Comparison of ENCODE assay signal across 15 cellular contexts in the genomic region with DNA sequence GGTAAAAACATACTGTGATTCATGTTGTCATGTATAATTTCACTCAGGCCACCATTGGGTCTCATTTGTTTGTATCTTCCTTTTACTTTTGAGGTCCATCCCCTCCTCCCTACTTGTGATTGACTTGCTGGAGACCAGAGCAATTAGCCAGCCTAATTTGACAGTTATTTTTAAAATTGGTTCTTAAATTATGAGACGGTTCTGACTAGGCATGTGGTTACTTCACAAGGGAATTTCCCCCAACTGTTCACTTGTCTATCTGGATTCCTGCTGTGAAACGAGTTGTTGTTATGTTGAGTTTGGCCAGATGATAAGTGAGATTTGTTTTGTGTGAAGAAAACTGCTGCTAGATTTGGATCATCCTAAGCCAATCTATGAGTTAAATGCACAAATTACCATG.
DNase-seq lines count a peak whose midpoint lies in the region; ATAC-seq and TF ChIP-seq lines count a peak whose summit lies in the region.
"Had no signal": no experiment of that assay in that cellular context is flagged by ENCODE, and none has a peak within 500 bp of the region (broad histone marks: within the 10 kb centered on the region; RNA-seq: fewer than 3 reads in every experiment).

No MANE protein-coding gene starts in this region.

- H3K4me1 Mint-ChIP-seq in MCF 10A (ENCODE audit: insufficient read depth, unreplicated experiment) = peaks cover 6% of the 10 kb centered on the region

- intact Hi-C loops in MCF 10A (cut with micrococcal nuclease) = no loop called here
- intact Hi-C loops in breast epithelium (cut with DNase I; ENCODE audit: low total_unique reads) = no loop called here
- intact Hi-C loops in vagina (cut with DNase I) = no loop called here

- no peaks in the 10 kb centered on the region for H3K4me1 ChIP-seq in breast epithelium
- no peaks in the 10 kb centered on the region for H3K4me1 ChIP-seq in vagina
- H3K4me1 ChIP-seq: A549, colonic mucosa, SJCRH30 had no signal

- no peaks in the 10 kb centered on the region for H3K36me3 Mint-ChIP-seq in MCF 10A (ENCODE audit: insufficient read depth, unreplicated experiment)
- H3K36me3 Mint-ChIP-seq: IgD-negative memory B cell had no signal

- TF ChIP-seq POLR2A in breast epithelium (IDR thresholded peaks at IDR 0.05) (no peak), vagina (IDR thresholded peaks at IDR 0.05) (no peak)

- POLR2A ChIA-PET in MCF 10A (lab: Yijun Ruan, JAX) = no interaction called here

- H3K27me3 ChIP-seq in breast epithelium (no peaks in the 10 kb centered on the region), vagina (no peaks in the 10 kb centered on the region)
- H3K27me3 ChIP-seq: colonic mucosa, SJCRH30 had no signal

- H3K4me3 ChIP-seq in breast epithelium = no peak overlapping the region
- H3K4me3 ChIP-seq in vagina = no peak overlapping the region
- H3K4me3 ChIP-seq: A549, colonic mucosa, SJCRH30 had no signal

- TF ChIP-seq CTCF in MCF 10A (IDR thresholded peaks at IDR 0.05; ENCODE audit: unreplicated experiment) = no peak
- no peak for TF ChIP-seq CTCF in breast epithelium (IDR thresholded peaks at IDR 0.05)
- no peak for TF ChIP-seq CTCF in vagina (IDR thresholded peaks at IDR 0.05)

- H3K9me3 ChIP-seq in breast epithelium (no peaks in the 10 kb centered on the region), vagina (no peaks in the 10 kb centered on the region)
- H3K9me3 ChIP-seq: A549, colonic mucosa had no signal

- no peak overlapping the region for H3K4me3 Mint-ChIP-seq in MCF 10A (ENCODE audit: unreplicated experiment)
- H3K4me3 Mint-ChIP-seq: IgD-negative memory B cell had no signal

- H3K9me3 Mint-ChIP-seq in MCF 10A (ENCODE audit: unreplicated experiment) = no peaks in the 10 kb centered on the region

- BruUV-seq in MCF 10A (replicated peaks; lab: Mats Ljungman, UMichigan) = no TSS peak

- ATAC-seq in HG02571 (IDR thresholded peaks at IDR 0.05; ENCODE audit: unreplicated experiment) (peak; percentile 55), HG03460 (IDR thresholded peaks at IDR 0.05; ENCODE audit: unreplicated experiment) (peak; percentile 58)
- ATAC-seq: A549 had no signal

- H3K27ac ChIP-seq in breast epithelium = no peak overlapping the region
- H3K27ac ChIP-seq in vagina = no peak overlapping the region
- H3K27ac ChIP-seq: A549, colonic mucosa, SJCRH30 had no signal

- no peaks in the 10 kb centered on the region for H3K27me3 Mint-ChIP-seq in MCF 10A (ENCODE audit: insufficient read depth, unreplicated experiment)

- H3K27ac Mint-ChIP-seq in MCF 10A (ENCODE audit: low read depth, unreplicated experiment) = no peak overlapping the region
- H3K27ac Mint-ChIP-seq: IgD-negative memory B cell had no signal

- H3K36me3 ChIP-seq in breast epithelium (no peaks in the 10 kb centered on the region), vagina (no peaks in the 10 kb centered on the region)
- H3K36me3 ChIP-seq: colonic mucosa, SJCRH30 had no signal

- CTCF ChIA-PET in MCF 10A (lab: Yijun Ruan, JAX) = no interaction called here

- DNase-seq in MCF 10A (ENCODE audit: unreplicated experiment) = peak; percentile 3
- no peak for DNase-seq in breast epithelium (ENCODE audit: low spot score in 2 of 2)
- no peak for DNase-seq in globus pallidus (ENCODE audit: low spot score)
- DNase-seq in inferior parietal cortex (ENCODE audit: extremely low spot score) = no peak
- no peak for DNase-seq in AG20443 (ENCODE audit: low spot score)
- DNase-seq in vagina (ENCODE audit: extremely low spot score in 2 of 2) = no peak
- DNase-seq: colonic mucosa; NCI-H187 treated with DMSO at 0.1 percent for 48 hours; posterior cingulate gyrus; SJCRH30; stimulated activated CD4-positive, alpha-beta T cell treated with anti-CD3 and anti-CD28 coated beads, Interleukin-15, amount 100 ng/mL, for 24 hours had no signal
